ENCODE assay signal across 16 cellular contexts in the genomic region with DNA sequence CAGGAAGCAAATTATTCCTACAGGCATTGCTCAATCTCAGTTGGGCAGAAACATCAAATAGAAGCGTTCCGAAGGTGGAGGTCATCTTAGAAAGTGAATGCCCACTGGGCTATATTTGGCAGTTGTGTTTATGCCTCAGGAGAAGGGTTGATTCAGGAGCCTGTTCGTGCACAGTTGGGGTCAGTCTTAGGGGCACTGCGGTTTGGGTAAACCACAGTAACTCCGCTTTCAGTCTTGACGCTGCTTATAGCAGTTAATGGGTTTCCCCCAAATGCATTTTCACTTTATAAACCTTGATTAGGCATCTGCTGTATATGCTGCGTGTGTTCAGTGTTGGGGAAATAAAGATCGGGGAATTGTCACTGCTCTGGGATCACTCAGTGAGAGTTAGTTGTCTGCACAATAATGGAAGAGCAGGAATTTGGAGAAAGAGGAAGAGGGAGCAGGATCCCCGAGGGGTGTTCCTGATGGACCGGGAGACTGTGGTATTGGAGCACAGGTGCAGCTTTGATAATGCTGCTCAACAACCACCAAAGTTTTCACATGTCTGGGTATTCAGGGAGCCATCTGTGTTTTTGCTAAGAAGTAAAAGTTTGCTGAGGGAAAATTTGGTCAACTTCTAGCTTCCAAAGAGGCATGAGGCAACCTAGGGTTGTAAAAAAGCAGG.
DNase-seq lines count a peak whose midpoint lies in the region; ATAC-seq and TF ChIP-seq lines count a peak whose summit lies in the region.
"Had no signal": no experiment of that assay in that cellular context is flagged by ENCODE, and none has a peak within 500 bp of the region (broad histone marks: within the 10 kb centered on the region; RNA-seq: fewer than 3 reads in every experiment).

No MANE protein-coding gene starts in this region.

- ATAC-seq in GM19395 (IDR thresholded peaks at IDR 0.05; ENCODE audit: unreplicated experiment), result peak; percentile 71
- ATAC-seq in HG02938 (IDR thresholded peaks at IDR 0.05; ENCODE audit: unreplicated experiment), result peak; percentile 52
- ATAC-seq in CD8-positive, alpha-beta T cell, result no peak

- no peak overlapping the region for H3K27ac Mint-ChIP-seq in CD8-positive, alpha-beta T cell
- H3K27ac Mint-ChIP-seq: activated naive CD4-positive, alpha-beta T cell treated with anti-CD3 and anti-CD28 coated beads, Interleukin-2, amount 10 ng/mL, durations not matched to agents 7 days and 5 days had no signal

- peak overlapping the region; percentile 8 for H3K4me3 ChIP-seq in GM12875 (ENCODE audit: low read depth, low read length)
- H3K4me3 ChIP-seq in CD8-positive, alpha-beta T cell (ENCODE audit: low read depth, low read length), result no peak overlapping the region
- H3K4me3 ChIP-seq: ovary had no signal

- no peaks in the 10 kb centered on the region for H3K27me3 ChIP-seq in CD8-positive, alpha-beta T cell (ENCODE audit: insufficient read depth, low read length)
- H3K27me3 ChIP-seq: ovary had no signal

- DNase-seq in MV-4-11 (lab: John Stamatoyannopoulos, UW) (peak; percentile 62), AG20443 (ENCODE audit: low spot score) (no peak), DMS79 (lab: John Stamatoyannopoulos, UW) (no peak), cerebellum (ENCODE audit: low spot score) (no peak)
- DNase-seq in CD8-positive, alpha-beta T cell, result no peak
- DNase-seq: activated naive CD4-positive, alpha-beta T cell treated with anti-CD3 and anti-CD28 coated beads, Interleukin-2, amount 10 ng/mL, durations not matched to agents 7 days and 5 days; caudate nucleus; DMS53; mammary epithelial cell; ovary; stimulated activated CD4-positive, alpha-beta T cell treated with anti-CD3 and anti-CD28 coated beads, Interleukin-12 subunit alpha, Interleukin-12 subunit beta, amount 100 ng/mL, for 4 hours; T-helper 9 cell had no signal

- CTCF ChIA-PET in CD8-positive, alpha-beta T cell (lab: Charles Lee), result interaction anchor here (10.4 kb wide), 1 partner anchor 130 kb away, joined by 183 read pairs; no protein-coding TSS in a partner anchor

- POLR2A ChIA-PET in CD8-positive, alpha-beta T cell (lab: Charles Lee), result no interaction called here

- H3K4me1 Mint-ChIP-seq in CD8-positive, alpha-beta T cell (ENCODE audit: low read depth), result no peaks in the 10 kb centered on the region
- H3K4me1 Mint-ChIP-seq: activated naive CD4-positive, alpha-beta T cell treated with anti-CD3 and anti-CD28 coated beads, Interleukin-2, amount 10 ng/mL, durations not matched to agents 7 days and 5 days had no signal

- no peaks in the 10 kb centered on the region for H3K9me3 ChIP-seq in CD8-positive, alpha-beta T cell (ENCODE audit: low read length)
- H3K9me3 ChIP-seq: ovary had no signal

- no peaks in the 10 kb centered on the region for H3K36me3 Mint-ChIP-seq in CD8-positive, alpha-beta T cell
- H3K36me3 Mint-ChIP-seq: activated naive CD4-positive, alpha-beta T cell treated with anti-CD3 and anti-CD28 coated beads, Interleukin-2, amount 10 ng/mL, durations not matched to agents 7 days and 5 days had no signal

- intact Hi-C loops in CD8-positive, alpha-beta T cell (cut with DNase I, micrococcal nuclease), result no loop called here

- TF ChIP-seq CTCF in GM12875 (IDR thresholded peaks at IDR 0.05; ENCODE audit: borderline replicate concordance, insufficient read depth, low read depth, low read length), result no peak
- TF ChIP-seq CTCF in CD8-positive, alpha-beta T cell (IDR thresholded peaks at IDR 0.05), result no peak

- no peak overlapping the region for H3K27ac ChIP-seq in CD8-positive, alpha-beta T cell (ENCODE audit: low read depth, low read length)
- H3K27ac ChIP-seq: ovary, RWPE1 had no signal

- no peak overlapping the region for H3K4me3 Mint-ChIP-seq in CD8-positive, alpha-beta T cell
- H3K4me3 Mint-ChIP-seq: activated naive CD4-positive, alpha-beta T cell treated with anti-CD3 and anti-CD28 coated beads, Interleukin-2, amount 10 ng/mL, durations not matched to agents 7 days and 5 days had no signal

- no peaks in the 10 kb centered on the region for H3K4me1 ChIP-seq in CD8-positive, alpha-beta T cell (ENCODE audit: insufficient read depth, low read length)

- H3K9me3 Mint-ChIP-seq in CD8-positive, alpha-beta T cell, result no peaks in the 10 kb centered on the region
- H3K9me3 Mint-ChIP-seq: activated naive CD4-positive, alpha-beta T cell treated with anti-CD3 and anti-CD28 coated beads, Interleukin-2, amount 10 ng/mL, durations not matched to agents 7 days and 5 days had no signal

- no peaks in the 10 kb centered on the region for H3K36me3 ChIP-seq in CD8-positive, alpha-beta T cell (ENCODE audit: insufficient read depth, low read length)
- H3K36me3 ChIP-seq: ovary had no signal

- no peaks in the 10 kb centered on the region for H3K27me3 Mint-ChIP-seq in CD8-positive, alpha-beta T cell (ENCODE audit: low read depth)
- H3K27me3 Mint-ChIP-seq: activated naive CD4-positive, alpha-beta T cell treated with anti-CD3 and anti-CD28 coated beads, Interleukin-2, amount 10 ng/mL, durations not matched to agents 7 days and 5 days had no signal
